13 cellular contexts compared by ENCODE assay signal in genomic region chr3:141332436-141332835, GRCh38. TPM values are rescaled to one million over a fixed set of nuclear protein-coding genes. Genes with fewer than 3 reads are reported as not detected.
DNase-seq lines count a peak whose midpoint lies in the region; ATAC-seq, FAIRE-seq and TF ChIP-seq lines count a peak whose summit lies in the region.
"Had no signal": no experiment of that assay in that cellular context is flagged by ENCODE, and none has a peak within 500 bp of the region (broad histone marks: within the 10 kb centered on the region; RNA-seq: fewer than 3 reads in every experiment).

No MANE protein-coding gene starts in this region.

- H3K23ac ChIP-seq in trophoblast cell (ENCODE audit: low read length): no peak overlapping the region

- peaks cover 3% of the 10 kb centered on the region for H3K79me1 ChIP-seq in trophoblast cell (ENCODE audit: low read length)

- 82% methylated on average over 5 of the region's 5 CpGs for WGBS in A549 (ENCODE audit: missing lambda C conversion rate)
- WGBS in trophoblast cell (ENCODE audit: extremely low coverage, insufficient coverage, insufficient read length): no CpG with 5 or more reads among the region's 5 CpGs

- CTCF ChIA-PET in A549 (lab: Yijun Ruan, JAX) (interaction anchor here (0.7 to 18.2 kb wide), 11 partner anchors 20 to 147 kb away, joined by 3 to 217 read pairs (median 3); no protein-coding TSS in a partner anchor), OCI-LY7 (lab: Charles Lee; ENCODE audit: unreplicated experiment) (no interaction called here)

- peak overlapping the region; percentile 57 for H3K9ac ChIP-seq in fibroblast of lung (ENCODE audit: insufficient read depth, low read length)
- no peak overlapping the region for H3K9ac ChIP-seq in trophoblast cell (ENCODE audit: low read length)

- intact Hi-C loops in OCI-LY7 (cut with micrococcal nuclease; ENCODE audit: unreplicated experiment): no loop called here

- H3K4me3 ChIP-seq in A549: no peak overlapping the region
- no peak overlapping the region for H3K4me3 ChIP-seq in Peyer's patch
- no peak overlapping the region for H3K4me3 ChIP-seq in fibroblast of lung (replicated peaks in 1 of 4; ENCODE audit: control extremely low read depth in 1 of 4, insufficient read depth in 1 of 4, low read depth in 3 of 4, low read length in 4 of 4)
- no peak overlapping the region for H3K4me3 ChIP-seq in trophoblast cell (ENCODE audit: low read depth, low read length)
- H3K4me3 ChIP-seq in OCI-LY7 (ENCODE audit: low read depth, low read length, poor library complexity, severe bottlenecking): no peak overlapping the region

- ATAC-seq in A549 (peak in 1 of 2 experiments; percentile 19; a peak in 1 of 6 replicates), HG03469 (IDR thresholded peaks at IDR 0.05; ENCODE audit: unreplicated experiment) (no peak)
- ATAC-seq: T-cell had no signal

- POLR2A ChIA-PET in A549 (lab: Yijun Ruan, JAX): interaction anchor here (2.2 to 2.3 kb wide), 2 partner anchors 20 to 34 kb away, joined by 11 to 22 read pairs; no protein-coding TSS in a partner anchor
- POLR2A ChIA-PET in OCI-LY7 (lab: Charles Lee): no interaction called here

- H3K14ac ChIP-seq in trophoblast cell (ENCODE audit: low read length): no peak overlapping the region

- no peak for TF ChIP-seq CTCF in A549 (IDR thresholded peaks at IDR 0.05)
- TF ChIP-seq CTCF in Peyer's patch (IDR thresholded peaks at IDR 0.05): no peak
- TF ChIP-seq CTCF in fibroblast of lung (conservative IDR thresholded peaks at IDR 0.05 in 1 of 2, IDR thresholded peaks at IDR 0.05 in 1 of 2; ENCODE audit: low read depth in 1 of 2, low read length in 2 of 2): no peak
- TF ChIP-seq CTCF in OCI-LY7 (conservative IDR thresholded peaks at IDR 0.05; ENCODE audit: low read length): no peak

- H3K27ac ChIP-seq in A549 (peak overlapping the region; percentile 91 to 94), Peyer's patch (peak overlapping the region in 2 of 4 donors; percentile 32 to 65), fibroblast of lung (ENCODE audit: insufficient read depth, low read length) (peak overlapping the region; percentile 83), trophoblast cell (ENCODE audit: low read depth, low read length) (no peak overlapping the region), OCI-LY7 (ENCODE audit: low read depth, low read length, poor library complexity, severe bottlenecking) (no peak overlapping the region)

- H3K4me2 ChIP-seq in A549 (peak overlapping the region; percentile 59), fibroblast of lung (ENCODE audit: extremely low read depth, insufficient read depth, low read length) (peak overlapping the region; percentile 13), trophoblast cell (ENCODE audit: low read length) (no peak overlapping the region), OCI-LY7 (ENCODE audit: low read length) (no peak overlapping the region)

- no peak for TF ChIP-seq RAD21 in A549 (conservative IDR thresholded peaks at IDR 0.05 in 1 of 2, IDR thresholded peaks at IDR 0.05 in 1 of 2)

- no peak overlapping the region for H2AFZ ChIP-seq in fibroblast of lung (ENCODE audit: low read length)
- no peak overlapping the region for H2AFZ ChIP-seq in trophoblast cell (ENCODE audit: insufficient read depth, low read length, poor library complexity)
- no peak overlapping the region for H2AFZ ChIP-seq in OCI-LY7 (ENCODE audit: low read length)

- DNase-seq in A549 (ENCODE audit: low read depth in 1 of 2, low spot score in 1 of 2): no peak
- peak in 2 of 3 donors; percentile 62 for DNase-seq in Peyer's patch
- DNase-seq in fibroblast of lung (ENCODE audit: low read depth in 2 of 2): peak in 1 of 2 donors; percentile 32
- no peak for DNase-seq in trophoblast cell
- DNase-seq in iPS-NIHi7 (ENCODE audit: extremely low spot score): no peak
- DNase-seq in AG08396 (ENCODE audit: low spot score): no peak
- DNase-seq in OCI-LY7 (ENCODE audit: low spot score): no peak
- DNase-seq: effector CD4-positive, alpha-beta T cell; midbrain; NCI-H1930; NCI-H524; T-cell had no signal

- H3K36me3 ChIP-seq in Peyer's patch (no peaks in the 10 kb centered on the region), fibroblast of lung (ENCODE audit: control insufficient read depth, insufficient read depth, low read length) (no peaks in the 10 kb centered on the region), trophoblast cell (ENCODE audit: control insufficient read depth in 1 of 2, insufficient read depth in 2 of 2, low read length in 2 of 2) (no peaks in the 10 kb centered on the region), OCI-LY7 (ENCODE audit: insufficient read depth, low read length) (no peaks in the 10 kb centered on the region)

- no peak for FAIRE-seq in A549 (lab: Jason Lieb, UNC)

- H3K9me2 ChIP-seq in OCI-LY7 (ENCODE audit: insufficient read depth, low read length): no peaks in the 10 kb centered on the region

- no peak overlapping the region for H3K18ac ChIP-seq in trophoblast cell (ENCODE audit: low read length)

- H3K4ac ChIP-seq in trophoblast cell (ENCODE audit: low read depth, low read length): no peak overlapping the region

- no peak overlapping the region for H2BK12ac ChIP-seq in trophoblast cell (ENCODE audit: low read length)

- H4K91ac ChIP-seq in trophoblast cell (ENCODE audit: low read depth, low read length): peak overlapping the region; percentile 30

- H4K20me1 ChIP-seq in fibroblast of lung (ENCODE audit: control insufficient read depth, extremely low read depth, insufficient read depth, low read length) (no peaks in the 10 kb centered on the region), OCI-LY7 (ENCODE audit: insufficient read depth, low read length) (no peaks in the 10 kb centered on the region)

- H2AK5ac ChIP-seq in trophoblast cell (ENCODE audit: low read length): no peak overlapping the region

- no peak for TF ChIP-seq EP300 in A549 (IDR thresholded peaks at IDR 0.05)

- H2BK120ac ChIP-seq in trophoblast cell (ENCODE audit: insufficient read depth, low read length, poor library complexity): no peak overlapping the region

- H3K79me2 ChIP-seq in fibroblast of lung (ENCODE audit: control insufficient read depth, insufficient read depth, low read length) (no peaks in the 10 kb centered on the region), trophoblast cell (ENCODE audit: control insufficient read depth, insufficient read depth, low read length, poor library complexity) (no peaks in the 10 kb centered on the region), OCI-LY7 (ENCODE audit: insufficient read depth, low read depth, low read length) (no peaks in the 10 kb centered on the region)

- H4K12ac ChIP-seq in trophoblast cell (ENCODE audit: low read depth, low read length): no peak overlapping the region

- H3K9me3 ChIP-seq in A549 (no peaks in the 10 kb centered on the region), Peyer's patch (no peaks in the 10 kb centered on the region), fibroblast of lung (ENCODE audit: control insufficient read depth, insufficient read depth, low read depth, low read length) (no peaks in the 10 kb centered on the region), trophoblast cell (ENCODE audit: insufficient read depth, low read depth, low read length) (no peaks in the 10 kb centered on the region), OCI-LY7 (ENCODE audit: low read length) (no peaks in the 10 kb centered on the region)

- no peak for TF ChIP-seq POLR2A in A549 (IDR thresholded peaks at IDR 0.05; ENCODE audit: low read length)
- TF ChIP-seq POLR2A in Peyer's patch (IDR thresholded peaks at IDR 0.05): no peak

- no peak overlapping the region for H4K8ac ChIP-seq in trophoblast cell (ENCODE audit: low read depth, low read length)

- H3K4me1 ChIP-seq in A549: peaks cover 71% of the 10 kb centered on the region
- H3K4me1 ChIP-seq in Peyer's patch: peaks cover 0 to 30% (median 1%) of the 10 kb centered on the region in 4 donors
- peaks cover 45% of the 10 kb centered on the region for H3K4me1 ChIP-seq in fibroblast of lung (ENCODE audit: control insufficient read depth, extremely low read depth, insufficient read depth, low read length)
- peaks cover 4 to 11% of the 10 kb centered on the region in 2 experiments for H3K4me1 ChIP-seq in trophoblast cell (ENCODE audit: control insufficient read depth in 1 of 2, insufficient read depth in 2 of 2, low read length in 2 of 2)
- H3K4me1 ChIP-seq in OCI-LY7 (ENCODE audit: insufficient read depth, low read length, poor library complexity, severe bottlenecking): peaks cover 10% of the 10 kb centered on the region

- H2BK5ac ChIP-seq in trophoblast cell (ENCODE audit: low read depth, low read length, poor library complexity): no peak overlapping the region

- H3K27me3 ChIP-seq in Peyer's patch (no peaks in the 10 kb centered on the region), fibroblast of lung (ENCODE audit: control insufficient read depth, insufficient read depth, low read length) (no peaks in the 10 kb centered on the region), trophoblast cell (ENCODE audit: insufficient read depth, low read length) (no peaks in the 10 kb centered on the region)

- BruUV-seq in OCI-LY7 (replicated peaks; lab: Mats Ljungman, UMichigan): no TSS peak

TF ChIP-seq in A549, 52 proteins besides CTCF, POLR2A, EP300 and RAD21:
- TF ChIP-seq HOXB13 (CRISPR knock-in tag; IDR thresholded peaks at IDR 0.05; ENCODE audit: low read depth) (peak; percentile 23; the same call in 1 of the 2 replicates), SMC3 (IDR thresholded peaks at IDR 0.05) (no peak)

RNA-seq across cellular contexts. Expression of gene ZBTB38, which starts 35.9 kb away (rescaled TPM):
- 110 and 141 TPM in 2 replicates for polyA plus RNA-seq in A549 (2011; rRNA removed)
- polyA plus RNA-seq in A549 (2012; cell fraction: cytosol; rRNA removed): 17.2 and 20.9 TPM in 2 replicates
- polyA plus RNA-seq in A549 (2012; cell fraction: nucleus; rRNA removed): 16.5 and 23.0 TPM in 2 replicates
- polyA plus RNA-seq in A549 (2017; fragmentation: RNase III; extraction: RNeasy Plus Mini Kit Qiagen cat#74134 plus additional on column Dnase treatment): 70.5 to 80.7 TPM (median 72.0 TPM) in 3 replicates
- polyA minus RNA-seq in A549 (2011; rRNA and poly(A)+ RNA removed): 205 and 220 TPM in 2 replicates
- 100 to 1,000 TPM; 168 to 254 (median 184) TPM for total RNA-seq in Peyer's patch
- total RNA-seq in fibroblast of lung: 142 and 191 TPM in 2 replicates
- 64.0 and 96.0 TPM in 2 replicates for polyA plus RNA-seq in fibroblast of lung
- 41.3 and 85.4 TPM in 2 replicates for polyA plus RNA-seq in fibroblast of lung (2012)
- polyA minus RNA-seq in fibroblast of lung (ENCODE audit: low replicate concordance): 105 and 128 TPM in 2 replicates
- polyA plus RNA-seq in trophoblast cell (2013): 38.2 and 38.5 TPM in 2 replicates
- total RNA-seq in OCI-LY7 (2014; rRNA removed; shearing (Covaris generic)): 7.6 and 8.4 TPM in 2 replicates
- total RNA-seq in OCI-LY7 (2022): 12.4 and 16.6 TPM in 2 replicates

Comparison
In these comparisons a context has a peak if more than half of its experiments do, and no peak if none do; other contexts are left out.
1. DNase-seq: peak in Peyer's patch (2 of 3); none in A549 (0 of 2), trophoblast cell (0 of 2), iPS-NIHi7 (single experiment), AG08396 (single experiment) and OCI-LY7 (single experiment).
2. H3K27ac ChIP-seq: peak in A549 (2 of 2) and fibroblast of lung (single experiment); none in trophoblast cell (single experiment) and OCI-LY7 (single experiment).
3. H3K4me2 ChIP-seq: peak in A549 (single experiment) and fibroblast of lung (single experiment); none in trophoblast cell (single experiment) and OCI-LY7 (single experiment).